23 cellular contexts compared by ENCODE assay signal in genomic region chr4:85833311-85833710, GRCh38.
A peak's percentile ranks its signal among the peaks of the same experiment; 100 is the strongest.
DNase-seq lines count a peak whose midpoint lies in the region; FAIRE-seq and TF ChIP-seq lines count a peak whose summit lies in the region.
"Had no signal": no experiment of that assay in that cellular context is flagged by ENCODE, and none has a peak within 500 bp of the region (broad histone marks: within the 10 kb centered on the region; RNA-seq: fewer than 3 reads in every experiment).

No MANE protein-coding gene starts in this region.

- H3K9ac ChIP-seq in kidney (ENCODE audit: low read length in 2 of 2) (peak overlapping the region in 1 of 2 donors; percentile 54), colonic mucosa (ENCODE audit: low read depth in 2 of 2, low read length in 2 of 2) (no peak overlapping the region)
- H3K9ac ChIP-seq: GM23248 had no signal

- H3K27ac ChIP-seq in kidney (ENCODE audit: low read depth in 2 of 2, low read length in 2 of 2) (peak overlapping the region; percentile 23 to 46), colonic mucosa (no peak overlapping the region)
- H3K27ac ChIP-seq: GM23248 had no signal

- no peaks in the 10 kb centered on the region for H3K27me3 Mint-ChIP-seq in neural crest cell (ENCODE audit: low read depth)
- H3K27me3 Mint-ChIP-seq: B cell had no signal

- intact Hi-C loops in kidney (cut with DNase I) (no loop called here), colonic mucosa (cut with DNase I) (no loop called here)

- peaks cover 17 to 26% of the 10 kb centered on the region in 2 donors for H3K4me1 ChIP-seq in kidney (ENCODE audit: control insufficient read depth in 1 of 2, insufficient read depth in 1 of 2, low read depth in 1 of 2, low read length in 2 of 2)
- no peaks in the 10 kb centered on the region for H3K4me1 ChIP-seq in colonic mucosa

- no peaks in the 10 kb centered on the region for H3K27me3 ChIP-seq in colonic mucosa

- H3K36me3 ChIP-seq in kidney (ENCODE audit: control insufficient read depth in 1 of 2, insufficient read depth in 2 of 2, low read length in 2 of 2) = no peaks in the 10 kb centered on the region
- no peaks in the 10 kb centered on the region for H3K36me3 ChIP-seq in colonic mucosa

- H3K9me3 ChIP-seq in kidney (ENCODE audit: control insufficient read depth in 1 of 2, low read length in 2 of 2) = no peaks in the 10 kb centered on the region
- no peaks in the 10 kb centered on the region for H3K9me3 ChIP-seq in colonic mucosa

- TF ChIP-seq CTCF in kidney (IDR thresholded peaks at IDR 0.05; ENCODE audit: borderline replicate concordance, extremely low read depth, insufficient read depth) = no peak
- TF ChIP-seq CTCF in neural crest cell (conservative IDR thresholded peaks at IDR 0.05) = no peak
- TF ChIP-seq CTCF in colonic mucosa (IDR thresholded peaks at IDR 0.05) = no peak

- H3K4me3 ChIP-seq in kidney (ENCODE audit: low read length in 2 of 2) (no peak overlapping the region), colonic mucosa (no peak overlapping the region)
- H3K4me3 ChIP-seq: GM12878, GM23248 had no signal

- DNase-seq in ELF-1 (ENCODE audit: low read depth, low spot score) (peak; percentile 11), kidney (no peak), neural crest cell (ENCODE audit: low read depth, low spot score) (no peak), retina (peak; percentile 78), DMS 273 (lab: John Stamatoyannopoulos, UW; ENCODE audit: unreplicated experiment) (no peak), NCI-H187 (lab: John Stamatoyannopoulos, UW) (no peak), colonic mucosa (no peak), HuH-7 (ENCODE audit: low spot score) (no peak)
- DNase-seq: DMS79, GM23248, H9, HFFc6, KG1, NCI-H1105, NCI-H2081, NCI-H2171, NCI-H345, NCI-H524 treated with DMSO at 0.1 percent for 48 hours, NCI-H82 had no signal

- H3K36me3 Mint-ChIP-seq in neural crest cell (ENCODE audit: low read depth) = no peaks in the 10 kb centered on the region

- peaks cover 30% of the 10 kb centered on the region for H3K4me1 Mint-ChIP-seq in neural crest cell

- no peak overlapping the region for H3K4me3 Mint-ChIP-seq in neural crest cell
- H3K4me3 Mint-ChIP-seq: B cell, CD14-positive monocyte, H9, HFFc6 had no signal

- no peak for FAIRE-seq in kidney (lab: Jason Lieb, UNC)
- FAIRE-seq: A204.1, GM12878 had no signal

- H3K9me3 Mint-ChIP-seq in neural crest cell = no peaks in the 10 kb centered on the region
- H3K9me3 Mint-ChIP-seq: CD14-positive monocyte, H9, HFFc6 had no signal

- H3K27ac Mint-ChIP-seq in neural crest cell (ENCODE audit: unreplicated experiment) = peak overlapping the region; percentile 7
- H3K27ac Mint-ChIP-seq: B cell, CD14-positive monocyte, H9, HFFc6 had no signal

Comparison
In these comparisons a context has a peak if more than half of its experiments do, and no peak if none do; other contexts are left out.
1. DNase-seq: peak in ELF-1 (single experiment) and retina (single experiment); none in kidney (single experiment), neural crest cell (single experiment), DMS 273 (single experiment), NCI-H187 (0 of 2), colonic mucosa (single experiment) and HuH-7 (single experiment).